ENCODE assay signal across 9 cellular contexts in the genomic region with DNA sequence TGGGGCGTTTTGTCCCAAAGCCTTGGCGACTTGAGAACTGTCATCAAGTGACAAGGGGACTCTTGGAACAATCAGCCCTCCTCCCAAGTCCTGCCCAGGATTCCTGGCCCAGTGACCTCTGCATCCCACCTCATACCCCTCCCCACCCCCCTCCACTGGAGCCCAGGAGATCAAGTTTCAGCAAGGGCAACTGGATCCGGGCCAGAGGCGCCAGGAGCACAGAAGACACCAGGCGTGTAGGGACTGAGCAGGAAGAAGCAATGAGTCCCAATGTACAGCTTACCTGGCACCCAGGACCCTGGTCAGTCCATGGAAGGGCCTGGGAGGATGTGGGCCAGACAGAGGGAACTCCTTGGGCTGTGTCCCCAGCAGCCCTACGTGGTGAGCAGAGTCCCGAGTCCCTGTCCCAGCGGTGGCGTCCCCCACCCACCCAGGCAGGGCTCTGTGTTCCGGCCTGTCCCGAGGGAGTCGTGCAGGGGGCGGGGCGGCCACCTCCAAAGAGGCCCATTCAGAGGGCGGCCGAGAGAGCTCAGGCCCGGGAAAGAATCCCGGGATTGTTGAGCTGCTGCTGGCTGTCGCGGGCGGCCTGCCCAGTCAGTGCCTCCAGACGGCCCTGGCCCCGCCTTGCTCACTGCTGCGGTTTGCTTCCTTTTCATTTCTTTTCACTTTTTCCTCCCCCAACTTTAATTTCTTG.
DNase-seq lines count a peak whose midpoint lies in the region; ATAC-seq, FAIRE-seq and TF ChIP-seq lines count a peak whose summit lies in the region.
"Had no signal": no experiment of that assay in that cellular context is flagged by ENCODE, and none has a peak within 500 bp of the region (broad histone marks: within the 10 kb centered on the region; RNA-seq: fewer than 3 reads in every experiment).

No MANE protein-coding gene starts in this region.

- peak; percentile 26 for FAIRE-seq in frontal cortex (lab: Jason Lieb, UNC)

- H3K4me3 Mint-ChIP-seq in Caco-2 (ENCODE audit: unreplicated experiment): peak overlapping the region; percentile 17
- H3K4me3 Mint-ChIP-seq in neural crest cell: peak overlapping the region; percentile 89
- H3K4me3 Mint-ChIP-seq: central memory CD8-positive, alpha-beta T cell had no signal

- no TSS peak for BruUV-seq in Caco-2 (replicated peaks; lab: Mats Ljungman, UMichigan)

- H3K27me3 Mint-ChIP-seq in Caco-2 (ENCODE audit: insufficient read depth, unreplicated experiment) (no peaks in the 10 kb centered on the region), neural crest cell (ENCODE audit: low read depth) (no peaks in the 10 kb centered on the region)
- H3K27me3 Mint-ChIP-seq: central memory CD8-positive, alpha-beta T cell had no signal

- peaks cover 43% of the 10 kb centered on the region for H3K4me1 ChIP-seq in Caco-2

- CTCF ChIA-PET in Caco-2 (lab: Charles Lee): interaction anchor here (4.3 kb wide), 1 partner anchor 62 kb away, joined by 19 read pairs; no protein-coding TSS in a partner anchor

- DNase-seq in Caco-2 (no peak), SK-MEL-5 (ENCODE audit: low read depth, low spot score) (peak; percentile 95), frontal cortex (ENCODE audit: low spot score in 2 of 2) (peak; percentile 72 to 80), neural crest cell (ENCODE audit: low read depth, low spot score) (peak; percentile 82), SKM-1 treated with dmso at 0.1 percent for 144 hours (lab: John Stamatoyannopoulos, UW; ENCODE audit: unreplicated experiment) (no peak), SKM-1 (lab: John Stamatoyannopoulos, UW; ENCODE audit: unreplicated experiment) (no peak)
- DNase-seq in activated effector memory CD4-positive, alpha-beta T cell treated with Interleukin-2 at 50 U/mL for 16 hours: no peak

- H3K36me3 Mint-ChIP-seq in Caco-2 (ENCODE audit: insufficient read depth, unreplicated experiment): peaks cover 88% of the 10 kb centered on the region
- peaks cover 2% of the 10 kb centered on the region for H3K36me3 Mint-ChIP-seq in neural crest cell (ENCODE audit: low read depth)

- no peak overlapping the region for H3K4me3 ChIP-seq in Caco-2 (ENCODE audit: low read depth, low read length)

- H3K4me1 Mint-ChIP-seq in Caco-2 (ENCODE audit: low read depth, unreplicated experiment): peaks cover 44% of the 10 kb centered on the region
- H3K4me1 Mint-ChIP-seq in neural crest cell: peaks cover 81% of the 10 kb centered on the region
- H3K4me1 Mint-ChIP-seq: central memory CD8-positive, alpha-beta T cell had no signal

- peaks cover 2% of the 10 kb centered on the region for H3K36me3 ChIP-seq in Caco-2 (ENCODE audit: control insufficient read depth, insufficient read depth, low read length)

- no peak for ATAC-seq in HG03025 (IDR thresholded peaks at IDR 0.05; ENCODE audit: low FRiP score, unreplicated experiment)

- intact Hi-C loops in Caco-2 (cut with micrococcal nuclease; ENCODE audit: unreplicated experiment): no loop called here

- TF ChIP-seq CTCF in Caco-2 (IDR thresholded peaks at IDR 0.05; ENCODE audit: insufficient read depth in 1 of 2, low read depth in 1 of 2, low read length in 1 of 2, severe bottlenecking in 1 of 2, unreplicated experiment in 1 of 2) (no peak), neural crest cell (conservative IDR thresholded peaks at IDR 0.05) (no peak)

- H3K27ac Mint-ChIP-seq in Caco-2 (ENCODE audit: unreplicated experiment) (peak overlapping the region; percentile 56), neural crest cell (ENCODE audit: unreplicated experiment) (peak overlapping the region; percentile 99)

- POLR2A ChIA-PET in Caco-2 (lab: Charles Lee): no interaction called here

- H3K9me3 Mint-ChIP-seq in Caco-2 (ENCODE audit: unreplicated experiment): no peaks in the 10 kb centered on the region
- H3K9me3 Mint-ChIP-seq in neural crest cell: no peaks in the 10 kb centered on the region
- H3K9me3 Mint-ChIP-seq: central memory CD8-positive, alpha-beta T cell had no signal

- H3K27me3 ChIP-seq in Caco-2 (replicated peaks; ENCODE audit: control insufficient read depth, insufficient read depth, low read length): no peaks in the 10 kb centered on the region

- no peaks in the 10 kb centered on the region for H3K9me3 ChIP-seq in Caco-2

- in situ Hi-C loops in SK-MEL-5 (cut with HindIII; ENCODE audit: low pct_unique_long_range_greater_than_20kb, low sequenced_read_pairs): no loop called here

Comparison
In these comparisons a context has a peak if more than half of its experiments do, and no peak if none do; other contexts are left out.
1. DNase-seq: peak in SK-MEL-5 (single experiment), frontal cortex (2 of 2) and neural crest cell (single experiment); none in Caco-2 (0 of 2), activated effector memory CD4-positive, alpha-beta T cell treated with Interleukin-2 at 50 U/mL for 16 hours (single experiment), SKM-1 treated with dmso at 0.1 percent for 144 hours (single experiment) and SKM-1 (single experiment).